ENCODE assay signal across 28 cellular contexts in the genomic region with DNA sequence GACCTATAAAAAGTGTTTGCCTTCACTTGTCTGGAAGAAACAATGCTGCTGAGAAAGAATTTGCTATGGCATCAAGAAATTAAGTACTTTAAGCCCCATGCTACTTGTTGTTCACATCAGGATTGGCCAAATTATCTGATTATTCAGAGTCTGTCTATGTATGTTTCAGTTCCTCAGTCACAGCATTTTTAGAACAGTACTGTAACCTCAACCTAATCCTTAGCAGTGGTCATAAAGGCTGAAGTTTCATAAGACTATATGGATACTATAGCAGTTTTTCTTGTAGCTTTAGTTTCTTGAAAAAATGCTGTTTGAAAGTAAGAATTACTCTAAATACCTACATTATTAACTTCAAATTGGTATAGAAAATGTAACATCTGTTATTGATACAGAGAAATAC.
"Had no signal": no experiment of that assay in that cellular context is flagged by ENCODE, and none has a peak within 500 bp of the region (broad histone marks: within the 10 kb centered on the region; RNA-seq: fewer than 3 reads in every experiment).

No MANE protein-coding gene starts in this region.

- H3K4me1 ChIP-seq: pancreas, prostate gland, right lobe of liver, sigmoid colon, spleen, suprapubic skin, testis, tibial artery, transverse colon, upper lobe of right lung, uterus had no signal

- H3K9me3 ChIP-seq: neutrophil, pancreas, prostate gland, right lobe of liver, testis, upper lobe of right lung, uterus had no signal

- ATAC-seq: naive thymus-derived CD8-positive, alpha-beta T cell; natural killer cell treated with Interleukin-12 subunit alpha and Interleukin-12 subunit beta and Interleukin-15 and Interleukin-18, amount 100 ng/mL, for 72 hours; pancreas; right cardiac atrium; right lobe of liver; stimulated activated memory B cell treated with anti-CD40 and anti-IgM and Interleukin-4, amounts not matched to agents 10 μg/mL and 1 μg/mL and 100 μg/mL, for 72 hours; stimulated activated naive CD8-positive, alpha-beta T cell treated with anti-CD3 and anti-CD28 coated beads, Interleukin-15, amount 100 ng/mL, for 72 hours; stimulated activated naive CD8-positive, alpha-beta T cell treated with anti-CD3 and anti-CD28 coated beads, Interleukin-15, Interleukin-2, amounts not matched to agents 100 U/mL and 50 U/mL, for 24 hours; upper lobe of right lung had no signal

- H3K4me3 ChIP-seq: pancreas, prostate gland, right lobe of liver, sigmoid colon, spleen, suprapubic skin, testis, tibial artery, transverse colon, upper lobe of right lung, uterus had no signal

- H3K36me3 ChIP-seq: neutrophil, pancreas, prostate gland, right lobe of liver, sigmoid colon, spleen, suprapubic skin, tibial artery, transverse colon, upper lobe of right lung, uterus had no signal

- H3K27me3 ChIP-seq: pancreas, right lobe of liver, sigmoid colon, spleen, suprapubic skin, testis, tibial artery, transverse colon, upper lobe of right lung, uterus had no signal

- DNase-seq: naive thymus-derived CD8-positive, alpha-beta T cell; nephron progenitor cell; nucleus accumbens; pancreas; right cardiac atrium; right lobe of liver; sigmoid colon; small intestine; spleen; stimulated activated CD4-positive, alpha-beta T cell treated with anti-CD3 and anti-CD28 coated beads, Interleukin-12 subunit alpha, Interleukin-12 subunit beta, amount 100 ng/mL, for 4 hours; stimulated activated CD4-positive, alpha-beta T cell treated with anti-CD3 and anti-CD28 coated beads, Interleukin-1b, Interleukin-23, amount 100 ng/mL, for 48 hours; stimulated activated CD4-positive, alpha-beta T cell treated with anti-CD3 and anti-CD28 coated beads, Interleukin-4, amount 100 ng/mL, for 1 hour; stimulated activated CD4-positive, alpha-beta T cell treated with anti-CD3 and anti-CD28 coated beads, Interleukin-4, amount 100 ng/mL, for 4 hours; stimulated activated CD8-positive, alpha-beta memory T cell treated with anti-CD3 and anti-CD28 coated beads, Interleukin-4, amount 100 ng/mL, for 48 hours; stimulated activated naive CD4-positive, alpha-beta T cell; stimulated activated naive CD8-positive, alpha-beta T cell treated with anti-CD3 and anti-CD28 coated beads, Interleukin-15, amount 100 ng/mL, for 72 hours; stimulated activated naive CD8-positive, alpha-beta T cell treated with anti-CD3 and anti-CD28 coated beads, Interleukin-15, Interleukin-2, amounts not matched to agents 100 U/mL and 50 U/mL, for 24 hours; substantia nigra; testis; tibial artery; transverse colon; upper lobe of right lung; uterus had no signal

- H3K27ac ChIP-seq: neutrophil, pancreas, prostate gland, right lobe of liver, sigmoid colon, spleen, suprapubic skin, testis, tibial artery, transverse colon, upper lobe of right lung, uterus had no signal
